Comparison of ENCODE assay signal across 1 cellular context in genomic region chr2:226452768-226453167, GRCh38.
TF ChIP-seq lines count a peak whose summit lies in the region.

No MANE protein-coding gene starts in this region.

TF ChIP-seq in HCT116, 20 proteins besides CTCF, POLR2A, EP300 and RAD21 (continued from another document):
- no peak for TF ChIP-seq ZNF274 (IDR thresholded peaks at IDR 0.05; ENCODE audit: low read depth, low read length)
- TF ChIP-seq EZH2phosphoT487 (IDR thresholded peaks at IDR 0.05; ENCODE audit: borderline replicate concordance), result no peak
TF ChIP-seq in HCT116: peak in this region for 1.
